In genomic region chr7:105654994-105655900, GRCh38 we compare ENCODE assay signal across 7 cellular contexts.
DNase-seq lines count a peak whose midpoint lies in the region; ATAC-seq, FAIRE-seq and TF ChIP-seq lines count a peak whose summit lies in the region.

No MANE protein-coding gene starts in this region.

- no peak for ATAC-seq in HG03196 (IDR thresholded peaks at IDR 0.05; ENCODE audit: unreplicated experiment)

- H3K36me3 ChIP-seq in hepatocyte (replicated peaks; ENCODE audit: insufficient read depth, low read depth) (no peaks in the 10 kb centered on the region), stomach (peaks cover 0 to 28% (median 17%) of the 10 kb centered on the region in 4 donors)

- TF ChIP-seq POLR2A in stomach (IDR thresholded peaks at IDR 0.05), result no peak

- H3K27ac ChIP-seq in hepatocyte (no peak overlapping the region), stomach (peak overlapping the region in 1 of 5 donors; percentile 49)

- H3K4me3 ChIP-seq in hepatocyte, result no peak overlapping the region
- H3K4me3 ChIP-seq in stomach, result no peak overlapping the region

- TF ChIP-seq CTCF in hepatocyte (IDR thresholded peaks at IDR 0.05; ENCODE audit: poor library complexity) (no peak), stomach (IDR thresholded peaks at IDR 0.05) (no peak), GM10266 (IDR thresholded peaks at IDR 0.05; ENCODE audit: control insufficient read depth, insufficient read depth, low read depth, missing control alignments) (no peak)

- intact Hi-C loops in stomach (cut with DNase I; ENCODE audit: low total_unique reads), result loop anchor here (10.0 kb wide), 1 partner anchor 390 kb away; no protein-coding TSS in a partner anchor

- peaks cover 10% of the 10 kb centered on the region for H4K20me1 ChIP-seq in hepatocyte (ENCODE audit: insufficient read depth, poor library complexity, severe bottlenecking)

- H2AFZ ChIP-seq in hepatocyte, result no peak overlapping the region

- TF ChIP-seq EP300 in stomach (IDR thresholded peaks at IDR 0.05), result no peak

- no peaks in the 10 kb centered on the region for H3K9me3 ChIP-seq in hepatocyte (ENCODE audit: low read depth)
- no peaks in the 10 kb centered on the region for H3K9me3 ChIP-seq in stomach

- WGBS in hepatocyte (ENCODE audit: low lambda C conversion rate, missing lambda C conversion rate), result 43% methylated on average over 14 of the region's 14 CpGs
- 38 to 43% (median 41%) methylated on average over 14 of the region's 14 CpGs for WGBS in stomach, 5 donors

- H3K27me3 ChIP-seq in hepatocyte, result no peaks in the 10 kb centered on the region
- no peaks in the 10 kb centered on the region for H3K27me3 ChIP-seq in stomach

- FAIRE-seq in HTR-8/SVneo (lab: Jason Lieb, UNC), result no peak

- no peaks in the 10 kb centered on the region for H3K9me2 ChIP-seq in hepatocyte (replicated peaks; ENCODE audit: insufficient read depth)

- DNase-seq in HTR-8/SVneo (ENCODE audit: insufficient read length, low spot score) (peak; percentile 29), SK-N-DZ (ENCODE audit: low spot score) (peak; percentile 54), hepatocyte (ENCODE audit: low spot score) (peak; percentile 69), stomach (peak; percentile 68), GM10266 (ENCODE audit: extremely low spot score) (no peak)
- no peak for DNase-seq in activated T-cell treated with anti-CD3 and anti-CD28 coated beads, Interleukin-2, amount 50 U/mL, for 1 hour

- peak overlapping the region; percentile 29 for H3K4me2 ChIP-seq in hepatocyte

- no peaks in the 10 kb centered on the region for H3K79me2 ChIP-seq in hepatocyte

- H3K4me1 ChIP-seq in hepatocyte (ENCODE audit: insufficient read depth) (peaks cover 14% of the 10 kb centered on the region), stomach (peaks cover 8 to 48% (median 38%) of the 10 kb centered on the region in 4 donors)

Comparison
In these comparisons a context has a peak if more than half of its experiments do, and no peak if none do; other contexts are left out.
1. DNase-seq: peak in HTR-8/SVneo (single experiment), SK-N-DZ (single experiment), hepatocyte (single experiment) and stomach (single experiment); none in GM10266 (single experiment) and activated T-cell treated with anti-CD3 and anti-CD28 coated beads, Interleukin-2, amount 50 U/mL, for 1 hour (single experiment).